In genomic region chr18:31983976-31984375, GRCh38 we compare ENCODE assay signal across 16 cellular contexts. TPM values are rescaled to one million over a fixed set of nuclear protein-coding genes. Genes with fewer than 3 reads are reported as not detected.
DNase-seq lines count a peak whose midpoint lies in the region; ATAC-seq and TF ChIP-seq lines count a peak whose summit lies in the region.
"Had no signal": no experiment of that assay in that cellular context is flagged by ENCODE, and none has a peak within 500 bp of the region (broad histone marks: within the 10 kb centered on the region; RNA-seq: fewer than 3 reads in every experiment).

No MANE protein-coding gene starts in this region.

- no peak overlapping the region for H3K4me3 ChIP-seq in GM23338
- H3K4me3 ChIP-seq in mucosa of descending colon, result no peak overlapping the region
- H3K4me3 ChIP-seq in OCI-LY7 (ENCODE audit: low read depth, low read length, poor library complexity, severe bottlenecking), result no peak overlapping the region
- H3K4me3 ChIP-seq: BLaER1 treated with 17β-estradiol and CSF1 and Interleukin-3, amounts not matched to agents 10 nM and 100 nM; GM12878; GM23248 had no signal

- H3K36me3 ChIP-seq in GM23338 (ENCODE audit: insufficient read depth) (no peaks in the 10 kb centered on the region), mucosa of descending colon (ENCODE audit: low read depth) (no peaks in the 10 kb centered on the region), OCI-LY7 (ENCODE audit: insufficient read depth, low read length) (no peaks in the 10 kb centered on the region)
- H3K36me3 ChIP-seq: BLaER1 treated with 17β-estradiol and CSF1 and Interleukin-3, amounts not matched to agents 10 nM and 100 nM had no signal

- H3K9me2 ChIP-seq in GM23338 (ENCODE audit: insufficient read depth) (peaks cover 17% of the 10 kb centered on the region), OCI-LY7 (ENCODE audit: insufficient read depth, low read length) (no peaks in the 10 kb centered on the region)

- H3K4me3 Mint-ChIP-seq in CD4-positive, alpha-beta T cell, result no peak overlapping the region
- no peak overlapping the region for H3K4me3 Mint-ChIP-seq in GM23338
- H3K4me3 Mint-ChIP-seq in effector memory CD8-positive, alpha-beta T cell, result no peak overlapping the region

- intact Hi-C loops in CD4-positive, alpha-beta T cell (cut with DNase I, micrococcal nuclease), result no loop called here
- intact Hi-C loops in mucosa of descending colon (cut with DNase I, micrococcal nuclease), result no loop called here
- intact Hi-C loops in OCI-LY7 (cut with micrococcal nuclease; ENCODE audit: unreplicated experiment), result no loop called here

- no peak for DNase-seq in CD4-positive, alpha-beta T cell
- DNase-seq in GM23338 (ENCODE audit: low spot score) (no peak), mucosa of descending colon (no peak), OCI-LY7 (ENCODE audit: low spot score) (no peak)
- no peak for DNase-seq in effector memory CD8-positive, alpha-beta T cell
- DNase-seq: DMS 273 treated with DMSO at 0.1 percent for 48 hours; GM23248; HCEC 1CT; NCI-H1105; NCI-H2081; NK-92 treated with Interleukin-12 subunit alpha and Interleukin-12 subunit beta, amount 100 ng/mL, for 24 hours had no signal

- CTCF ChIA-PET in CD4-positive, alpha-beta T cell (lab: Charles Lee), result no interaction called here
- CTCF ChIA-PET in OCI-LY7 (lab: Charles Lee; ENCODE audit: unreplicated experiment), result no interaction called here

- H3K27ac Mint-ChIP-seq in CD4-positive, alpha-beta T cell, result no peak overlapping the region
- no peak overlapping the region for H3K27ac Mint-ChIP-seq in GM23338
- peak overlapping the region in 1 of 2 donors; percentile 62 for H3K27ac Mint-ChIP-seq in effector memory CD8-positive, alpha-beta T cell

- H3K79me2 ChIP-seq in GM23338 (replicated peaks; ENCODE audit: insufficient read depth), result no peaks in the 10 kb centered on the region
- no peaks in the 10 kb centered on the region for H3K79me2 ChIP-seq in OCI-LY7 (ENCODE audit: insufficient read depth, low read depth, low read length)

- H3K4me1 ChIP-seq in GM23338 (ENCODE audit: insufficient read depth), result no peaks in the 10 kb centered on the region
- no peaks in the 10 kb centered on the region for H3K4me1 ChIP-seq in mucosa of descending colon (ENCODE audit: low read depth)
- H3K4me1 ChIP-seq in OCI-LY7 (ENCODE audit: insufficient read depth, low read length, poor library complexity, severe bottlenecking), result no peaks in the 10 kb centered on the region

- H3K27me3 Mint-ChIP-seq in CD4-positive, alpha-beta T cell, result no peaks in the 10 kb centered on the region
- peaks cover under 1% of the 10 kb centered on the region for H3K27me3 Mint-ChIP-seq in GM23338 (ENCODE audit: insufficient read depth, low read depth, poor library complexity)
- H3K27me3 Mint-ChIP-seq in effector memory CD8-positive, alpha-beta T cell, result no peaks in the 10 kb centered on the region

- no peak overlapping the region for H3K4me2 ChIP-seq in GM23338
- H3K4me2 ChIP-seq in OCI-LY7 (ENCODE audit: low read length), result no peak overlapping the region

- no peaks in the 10 kb centered on the region for H3K27me3 ChIP-seq in CD4-positive, alpha-beta T cell (ENCODE audit: control insufficient read depth, insufficient read depth, low read length)
- no peaks in the 10 kb centered on the region for H3K27me3 ChIP-seq in GM23338 (ENCODE audit: insufficient read depth)
- H3K27me3 ChIP-seq: BLaER1 treated with 17β-estradiol and CSF1 and Interleukin-3, amounts not matched to agents 10 nM and 100 nM had no signal

- H3K4me1 Mint-ChIP-seq in CD4-positive, alpha-beta T cell (ENCODE audit: low read depth), result peaks cover 27% of the 10 kb centered on the region
- no peaks in the 10 kb centered on the region for H3K4me1 Mint-ChIP-seq in GM23338
- H3K4me1 Mint-ChIP-seq in effector memory CD8-positive, alpha-beta T cell (ENCODE audit: low read depth in 2 of 2), result peaks cover 11 to 19% of the 10 kb centered on the region in 2 donors

- peaks cover 1% of the 10 kb centered on the region for H3K9me3 ChIP-seq in CD4-positive, alpha-beta T cell (ENCODE audit: control insufficient read depth, low read length)
- peaks cover 4% of the 10 kb centered on the region for H3K9me3 ChIP-seq in mucosa of descending colon
- no peaks in the 10 kb centered on the region for H3K9me3 ChIP-seq in OCI-LY7 (ENCODE audit: low read length)

- H2AFZ ChIP-seq in GM23338 (0 out of 2 replicates have a peak overlapping the region, but pooled peaks have one; percentile 80), OCI-LY7 (ENCODE audit: low read length) (no peak overlapping the region)
- H2AFZ ChIP-seq: GM23248 had no signal

- BruUV-seq in OCI-LY7 (replicated peaks; lab: Mats Ljungman, UMichigan), result no TSS peak

- H3K27ac ChIP-seq in CD4-positive, alpha-beta T cell (ENCODE audit: low read depth, low read length), result no peak overlapping the region
- H3K27ac ChIP-seq in GM23338 (ENCODE audit: low read depth), result no peak overlapping the region
- no peak overlapping the region for H3K27ac ChIP-seq in OCI-LY7 (ENCODE audit: low read depth, low read length, poor library complexity, severe bottlenecking)
- H3K27ac ChIP-seq: BLaER1 treated with 17β-estradiol and CSF1 and Interleukin-3, amounts not matched to agents 10 nM and 100 nM; GM23248 had no signal

- H4K20me1 ChIP-seq in GM23338 (replicated peaks; ENCODE audit: insufficient read depth) (no peaks in the 10 kb centered on the region), OCI-LY7 (ENCODE audit: insufficient read depth, low read length) (no peaks in the 10 kb centered on the region)
- H4K20me1 ChIP-seq: BLaER1 treated with 17β-estradiol and CSF1 and Interleukin-3, amounts not matched to agents 10 nM and 100 nM had no signal

- POLR2A ChIA-PET in CD4-positive, alpha-beta T cell (lab: Charles Lee), result interaction anchor here (0.5 to 5.0 kb wide), 4 partner anchors 29 to 41 kb away, joined by 3 to 22 read pairs (median 4); partner anchors contain the start of gene RNF125
- POLR2A ChIA-PET in OCI-LY7 (lab: Charles Lee), result no interaction called here

- H3F3A ChIP-seq in GM23338 (replicated peaks; ENCODE audit: low read depth), result no peaks in the 10 kb centered on the region

- peak; percentile 32 for ATAC-seq in CD4-positive, alpha-beta T cell (ENCODE audit: poor library complexity)
- ATAC-seq in GM23338 (no peak), mucosa of descending colon (peak; percentile 6), GM19455 (IDR thresholded peaks at IDR 0.05; ENCODE audit: unreplicated experiment) (no peak), HG03565 (IDR thresholded peaks at IDR 0.05; ENCODE audit: unreplicated experiment) (no peak)
- ATAC-seq in effector memory CD8-positive, alpha-beta T cell (replicated peaks), result peak; percentile 70
- ATAC-seq: GM12878, Right ventricle myocardium inferior had no signal

- TF ChIP-seq CTCF in CD4-positive, alpha-beta T cell (IDR thresholded peaks at IDR 0.05), result no peak
- TF ChIP-seq CTCF in GM23338 (conservative IDR thresholded peaks at IDR 0.05; ENCODE audit: low read depth in 2 of 2), result no peak
- TF ChIP-seq CTCF in mucosa of descending colon (IDR thresholded peaks at IDR 0.05), result no peak
- no peak for TF ChIP-seq CTCF in OCI-LY7 (conservative IDR thresholded peaks at IDR 0.05; ENCODE audit: low read length)

- H3K9me3 Mint-ChIP-seq in CD4-positive, alpha-beta T cell, result peaks cover 4% of the 10 kb centered on the region
- H3K9me3 Mint-ChIP-seq in GM23338, result peaks cover 18% of the 10 kb centered on the region
- no peaks in the 10 kb centered on the region for H3K9me3 Mint-ChIP-seq in effector memory CD8-positive, alpha-beta T cell

- no peaks in the 10 kb centered on the region for H3K36me3 Mint-ChIP-seq in CD4-positive, alpha-beta T cell (ENCODE audit: low read depth)
- H3K36me3 Mint-ChIP-seq in GM23338 (ENCODE audit: low read depth), result peaks cover 5% of the 10 kb centered on the region; the same call in 2 of the 3 replicates
- H3K36me3 Mint-ChIP-seq in effector memory CD8-positive, alpha-beta T cell (ENCODE audit: insufficient read depth), result no peaks in the 10 kb centered on the region

TF ChIP-seq in GM23338, 12 proteins besides CTCF, POLR2A, EP300 and RAD21:
- no peak for TF ChIP-seq NANOG (IDR thresholded peaks at IDR 0.05; ENCODE audit: borderline replicate concordance)

RNA-seq across cellular contexts. Expression of gene RNF125, which starts 34.6 kb away (rescaled TPM):
- 100 to 1,000 TPM; 107 to 112 TPM for total RNA-seq in CD4-positive, alpha-beta T cell
- 29.2 and 34.8 TPM in 2 replicates for total RNA-seq in GM23338 (2014; rRNA removed; shearing (Covaris generic))
- polyA plus RNA-seq in GM23338 (2016; fragmentation: Nextera tagmentation; extraction: Ambion mirVana), result 10.9 and 11.4 TPM in 2 replicates
- total RNA-seq in mucosa of descending colon (10 to 100 TPM in 1 of 3 donors, 1 to 10 TPM in 2; 7.5 to 18.7 (median 8.9) TPM), OCI-LY7 (2022) (2.2 and 3.2 TPM in 2 replicates)
- total RNA-seq in OCI-LY7 (2014; rRNA removed; shearing (Covaris generic)), result 1.2 TPM in 2 replicates

RNA-seq across cellular contexts. Expression of gene TRAPPC8, which starts 41.0 kb away (rescaled TPM):
- total RNA-seq in CD4-positive, alpha-beta T cell, result 10 to 100 TPM; 24.4 to 26.3 TPM
- total RNA-seq in GM23338 (2014; rRNA removed; shearing (Covaris generic)), result 45.5 and 66.2 TPM in 2 replicates
- polyA plus RNA-seq in GM23338 (2016; fragmentation: Nextera tagmentation; extraction: Ambion mirVana), result 20.1 and 27.2 TPM in 2 replicates
- 10 to 100 TPM; 42.6 to 51.4 (median 51.2) TPM for total RNA-seq in mucosa of descending colon
- total RNA-seq in OCI-LY7 (2014; rRNA removed; shearing (Covaris generic)), result 23.4 and 34.3 TPM in 2 replicates
- 22.2 and 22.8 TPM in 2 replicates for total RNA-seq in OCI-LY7 (2022)

Comparison
In these comparisons a context has a peak if more than half of its experiments do, and no peak if none do; other contexts are left out.
1. ATAC-seq: peak in CD4-positive, alpha-beta T cell (single experiment), effector memory CD8-positive, alpha-beta T cell (single experiment) and mucosa of descending colon (single experiment); none in GM23338 (single experiment), GM19455 (single experiment) and HG03565 (single experiment).